24 cellular contexts compared by ENCODE assay signal in the genomic region with DNA sequence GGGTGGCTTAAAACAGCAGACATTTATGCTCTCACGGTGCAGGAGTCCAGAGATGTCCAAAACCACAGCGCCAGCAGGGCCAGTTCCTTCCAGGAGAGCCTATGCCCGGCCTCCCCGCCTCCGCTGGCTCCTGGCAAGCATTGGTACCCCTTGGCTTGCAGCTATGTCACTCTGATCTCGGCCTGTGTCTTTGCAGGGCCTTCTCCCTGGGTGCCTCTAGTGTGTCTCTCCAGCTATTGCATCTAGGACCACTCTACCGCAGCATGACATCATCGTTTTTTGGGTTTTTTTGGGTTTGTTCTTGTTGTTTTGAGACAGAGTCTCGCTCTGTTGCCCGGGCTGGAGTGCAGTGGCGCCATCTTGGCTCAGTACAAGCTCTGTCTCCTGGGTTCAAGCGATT.
DNase-seq lines count a peak whose midpoint lies in the region; ATAC-seq and TF ChIP-seq lines count a peak whose summit lies in the region.
"Had no signal": no experiment of that assay in that cellular context is flagged by ENCODE, and none has a peak within 500 bp of the region (broad histone marks: within the 10 kb centered on the region; RNA-seq: fewer than 3 reads in every experiment).

No MANE protein-coding gene starts in this region.

- H3K4me1 ChIP-seq in body of pancreas (peaks cover 32% of the 10 kb centered on the region), right lobe of liver (peaks cover 0 to 56% (median 23%) of the 10 kb centered on the region in 4 donors), stomach (peaks cover 18 to 39% (median 31%) of the 10 kb centered on the region in 4 donors), PC-9 (replicated peaks; ENCODE audit: insufficient read depth) (no peaks in the 10 kb centered on the region)
- H3K4me1 ChIP-seq: A549, SJCRH30 had no signal

- POLR2A ChIA-PET in RWPE1 (lab: Yijun Ruan, JAX; ENCODE audit: low non-redundant PET) (no interaction called here), PC-9 (lab: Charles Lee; ENCODE audit: unreplicated experiment) (no interaction called here)

- H3K9me2 ChIP-seq in PC-9 (ENCODE audit: insufficient read depth): no peaks in the 10 kb centered on the region

- H3K4me2 ChIP-seq in PC-9: no peak overlapping the region
- H3K4me2 ChIP-seq: A549 had no signal

- H3K4me3 ChIP-seq in body of pancreas (no peak overlapping the region), right lobe of liver (no peak overlapping the region), stomach (no peak overlapping the region), PC-9 (no peak overlapping the region)
- H3K4me3 ChIP-seq: A549; BLaER1 treated with 17β-estradiol and CSF1 and Interleukin-3, amounts not matched to agents 10 nM and 100 nM; GM12878; SJCRH30 had no signal

- H3K27ac ChIP-seq in RWPE1 (peak overlapping the region; percentile 74), body of pancreas (peak overlapping the region in 3 of 4 donors; percentile 72 to 77 (median 76)), right lobe of liver (peak overlapping the region in 2 of 3 donors; percentile 85 to 86), stomach (peak overlapping the region; percentile 27 to 80 (median 74)), PC-9 (no peak overlapping the region)
- H3K27ac ChIP-seq: A549; BLaER1 treated with 17β-estradiol and CSF1 and Interleukin-3, amounts not matched to agents 10 nM and 100 nM; SJCRH30 had no signal

- H3K36me3 ChIP-seq in body of pancreas (replicated peaks in 1 of 2; ENCODE audit: insufficient read depth in 1 of 2, low read depth in 2 of 2) (no peaks in the 10 kb centered on the region), right lobe of liver (no peaks in the 10 kb centered on the region), stomach (no peaks in the 10 kb centered on the region), PC-9 (ENCODE audit: low read depth) (no peaks in the 10 kb centered on the region)
- H3K36me3 ChIP-seq: BLaER1 treated with 17β-estradiol and CSF1 and Interleukin-3, amounts not matched to agents 10 nM and 100 nM; SJCRH30 had no signal

- H3K79me2 ChIP-seq in PC-9 (ENCODE audit: low read depth): no peaks in the 10 kb centered on the region

- no peak overlapping the region for H2AFZ ChIP-seq in PC-9

- H3F3A ChIP-seq in PC-9 (ENCODE audit: insufficient read depth, low read depth): no peaks in the 10 kb centered on the region

- 83 to 94% methylated on average over 12 of the region's 12 CpGs for WGBS in body of pancreas, 2 donors
- 80% methylated on average over 1 of the region's 12 CpGs for WGBS in right lobe of liver (ENCODE audit: insufficient coverage, low coverage, low lambda C conversion rate, missing lambda C conversion rate)
- 83 to 92% (median 89%) methylated on average over 12 of the region's 12 CpGs for WGBS in stomach, 5 donors

- no peaks in the 10 kb centered on the region for H4K20me1 ChIP-seq in PC-9 (ENCODE audit: insufficient read depth)
- H4K20me1 ChIP-seq: BLaER1 treated with 17β-estradiol and CSF1 and Interleukin-3, amounts not matched to agents 10 nM and 100 nM had no signal

- no peak for TF ChIP-seq EP300 in stomach (IDR thresholded peaks at IDR 0.05)

- DNase-seq in RWPE1 (ENCODE audit: low spot score) (no peak), body of pancreas (no peak), right lobe of liver (peak in 1 of 3 donors; percentile 63), stomach (no peak), PC-9 (no peak)
- DNase-seq in stimulated activated naive CD4-positive, alpha-beta T cell (lab: John Stamatoyannopoulos, UW): no peak
- DNase-seq: AML-193; CD4-positive, alpha-beta memory T cell; DMS 273 treated with DMSO at 0.1 percent for 48 hours; DMS79; EL; GDM1; NCI-H1048; NCI-H1694; NCI-H446 treated with DMSO at 0.1 percent for 48 hours; NCI-H526 treated with DMSO at 0.1 percent for 48 hours; SJCRH30 had no signal

- intact Hi-C loops in body of pancreas (cut with DNase I): no loop called here
- intact Hi-C loops in right lobe of liver (cut with DNase I): no loop called here
- intact Hi-C loops in stomach (cut with DNase I; ENCODE audit: low total_unique reads): no loop called here
- intact Hi-C loops in PC-9 (cut with micrococcal nuclease; ENCODE audit: unreplicated experiment): no loop called here

- TF ChIP-seq POLR2A in body of pancreas (IDR thresholded peaks at IDR 0.05) (no peak), right lobe of liver (IDR thresholded peaks at IDR 0.05) (no peak), stomach (IDR thresholded peaks at IDR 0.05) (no peak)

- ATAC-seq in body of pancreas: no peak
- ATAC-seq in right lobe of liver: peak in 1 of 4 donors; percentile 2
- no peak for ATAC-seq in GM18907 (IDR thresholded peaks at IDR 0.05; ENCODE audit: unreplicated experiment)
- ATAC-seq: A549, GM12878, HCT116, Panc1, SK-N-SH treated with all-trans-retinoic acid at 6 μM for 48 hours had no signal

- H3K27me3 ChIP-seq in body of pancreas (no peaks in the 10 kb centered on the region), right lobe of liver (no peaks in the 10 kb centered on the region), stomach (no peaks in the 10 kb centered on the region), PC-9 (ENCODE audit: insufficient read depth, low read depth) (peaks cover 47% of the 10 kb centered on the region)
- H3K27me3 ChIP-seq: BLaER1 treated with 17β-estradiol and CSF1 and Interleukin-3, amounts not matched to agents 10 nM and 100 nM had no signal

- CTCF ChIA-PET in RWPE1 (lab: Yijun Ruan, JAX): interaction anchor here (0.7 kb wide), 1 partner anchor 44 kb away, joined by 5 read pairs; no protein-coding TSS in a partner anchor
- CTCF ChIA-PET in PC-9 (lab: Charles Lee): no interaction called here

- BruUV-seq in PC-9 (replicated peaks; lab: Mats Ljungman, UMichigan): no TSS peak

- H3K9me3 ChIP-seq in body of pancreas (no peaks in the 10 kb centered on the region), right lobe of liver (no peaks in the 10 kb centered on the region), stomach (no peaks in the 10 kb centered on the region), PC-9 (ENCODE audit: insufficient read depth, low read depth) (no peaks in the 10 kb centered on the region)
- H3K9me3 ChIP-seq: A549 had no signal

- TF ChIP-seq CTCF in RWPE1 (conservative IDR thresholded peaks at IDR 0.05; ENCODE audit: low read depth) (no peak), body of pancreas (IDR thresholded peaks at IDR 0.05) (no peak), right lobe of liver (IDR thresholded peaks at IDR 0.05) (no peak), stomach (IDR thresholded peaks at IDR 0.05) (no peak), PC-9 (conservative IDR thresholded peaks at IDR 0.05) (no peak)
